Comparison of ENCODE assay signal across 8 cellular contexts in genomic region chr1:109370712-109371270, GRCh38. TPM values are rescaled to one million over a fixed set of nuclear protein-coding genes. Genes with fewer than 3 reads are reported as not detected.
DNase-seq lines count a peak whose midpoint lies in the region; ATAC-seq and TF ChIP-seq lines count a peak whose summit lies in the region.

No MANE protein-coding gene starts in this region.

- no peaks in the 10 kb centered on the region for H3K27me3 ChIP-seq in tibial artery

- CTCF ChIA-PET in activated CD4-positive, alpha-beta T cell treated with anti-CD3 and anti-CD28 coated beads for 36 hours (lab: Charles Lee) = interaction anchor here (0.8 to 1.2 kb wide), 3 partner anchors 12 to 74 kb away, joined by 3 read pairs; no protein-coding TSS in a partner anchor

- intact Hi-C loops in activated CD4-positive, alpha-beta T cell treated with anti-CD3 and anti-CD28 coated beads for 36 hours (cut with DNase I, micrococcal nuclease) = loop anchor here in 1 of 2 experiments (2.0 kb wide), 1 partner anchor 20 kb away; no protein-coding TSS in a partner anchor
- intact Hi-C loops in tibial artery (cut with DNase I; ENCODE audit: low total_unique reads) = no loop called here

- H3K4me1 Mint-ChIP-seq in activated CD4-positive, alpha-beta T cell treated with anti-CD3 and anti-CD28 coated beads for 36 hours = peaks cover 19% of the 10 kb centered on the region
- H3K4me1 Mint-ChIP-seq in activated naive CD8-positive, alpha-beta T cell treated with anti-CD3 and anti-CD28 coated beads, Interleukin-2, amount 50 U/mL, for 24 hours = peaks cover 25% of the 10 kb centered on the region

- H3K27ac ChIP-seq in tibial artery = peak overlapping the region; percentile 82 to 85

- H3K9me3 Mint-ChIP-seq in activated CD4-positive, alpha-beta T cell treated with anti-CD3 and anti-CD28 coated beads for 36 hours (ENCODE audit: low read depth) = no peaks in the 10 kb centered on the region
- H3K9me3 Mint-ChIP-seq in activated naive CD8-positive, alpha-beta T cell treated with anti-CD3 and anti-CD28 coated beads, Interleukin-2, amount 50 U/mL, for 24 hours = no peaks in the 10 kb centered on the region

- peak overlapping the region; percentile 24 to 31 for H3K4me3 ChIP-seq in tibial artery

- peaks cover 0 to 95% (median 52%) of the 10 kb centered on the region in 4 donors for H3K4me1 ChIP-seq in tibial artery

- no peaks in the 10 kb centered on the region for H3K36me3 Mint-ChIP-seq in activated CD4-positive, alpha-beta T cell treated with anti-CD3 and anti-CD28 coated beads for 36 hours (ENCODE audit: low read depth)
- no peaks in the 10 kb centered on the region for H3K36me3 Mint-ChIP-seq in activated naive CD8-positive, alpha-beta T cell treated with anti-CD3 and anti-CD28 coated beads, Interleukin-2, amount 50 U/mL, for 24 hours (ENCODE audit: low read depth)

- H3K27me3 Mint-ChIP-seq in activated CD4-positive, alpha-beta T cell treated with anti-CD3 and anti-CD28 coated beads for 36 hours = peaks cover 15% of the 10 kb centered on the region
- H3K27me3 Mint-ChIP-seq in activated naive CD8-positive, alpha-beta T cell treated with anti-CD3 and anti-CD28 coated beads, Interleukin-2, amount 50 U/mL, for 24 hours = peaks cover 10% of the 10 kb centered on the region

- no peak for ATAC-seq in activated CD4-positive, alpha-beta T cell treated with anti-CD3 and anti-CD28 coated beads for 36 hours
- no peak for ATAC-seq in activated naive CD8-positive, alpha-beta T cell treated with anti-CD3 and anti-CD28 coated beads, Interleukin-2, amount 50 U/mL, for 24 hours

- H3K4me3 Mint-ChIP-seq in activated CD4-positive, alpha-beta T cell treated with anti-CD3 and anti-CD28 coated beads for 36 hours = no peak overlapping the region
- no peak overlapping the region for H3K4me3 Mint-ChIP-seq in activated naive CD8-positive, alpha-beta T cell treated with anti-CD3 and anti-CD28 coated beads, Interleukin-2, amount 50 U/mL, for 24 hours

- TF ChIP-seq CTCF in tibial artery (IDR thresholded peaks at IDR 0.05) = no peak

- no peaks in the 10 kb centered on the region for H3K9me3 ChIP-seq in tibial artery

- POLR2A ChIA-PET in activated CD4-positive, alpha-beta T cell treated with anti-CD3 and anti-CD28 coated beads for 36 hours (lab: Charles Lee) = no interaction called here

- peak overlapping the region; percentile 1 for H3K27ac Mint-ChIP-seq in activated CD4-positive, alpha-beta T cell treated with anti-CD3 and anti-CD28 coated beads for 36 hours
- peak overlapping the region; percentile 8 for H3K27ac Mint-ChIP-seq in activated naive CD8-positive, alpha-beta T cell treated with anti-CD3 and anti-CD28 coated beads, Interleukin-2, amount 50 U/mL, for 24 hours

- peaks cover 17 to 27% (median 22%) of the 10 kb centered on the region in 3 donors for H3K36me3 ChIP-seq in tibial artery

- DNase-seq in activated CD4-positive, alpha-beta T cell treated with anti-CD3 and anti-CD28 coated beads for 36 hours = no peak
- no peak for DNase-seq in activated CD4-positive, alpha-beta T cell treated with anti-CD3 and anti-CD28 coated beads for 4 hours
- no peak for DNase-seq in activated naive CD8-positive, alpha-beta T cell treated with anti-CD3 and anti-CD28 coated beads, Interleukin-2, amount 50 U/mL, for 24 hours
- peak; percentile 97 for DNase-seq in kidney glomerular epithelial cell (lab: John Stamatoyannopoulos, UW)
- no peak for DNase-seq in tibial artery
- DNase-seq in NCI-H1417 treated with DMSO at 0.1 percent for 48 hours (lab: John Stamatoyannopoulos, UW) = no peak
- DNase-seq in NCI-H82 (lab: John Stamatoyannopoulos, UW) = no peak
- no peak for DNase-seq in activated T-cell treated with anti-CD3 and anti-CD28 coated beads, Interleukin-2, amount 50 U/mL, for 1 hour

RNA-seq across cellular contexts. Expression of gene SORT1, which starts 26.9 kb away (rescaled TPM):
- total RNA-seq in activated CD4-positive, alpha-beta T cell treated with anti-CD3 and anti-CD28 coated beads for 36 hours = under 1 TPM; 0.39 to 0.55 TPM

RNA-seq across cellular contexts. Expression of gene PSMA5, which starts 55.5 kb away (rescaled TPM):
- 100 to 1,000 TPM; 151 to 249 TPM for total RNA-seq in activated CD4-positive, alpha-beta T cell treated with anti-CD3 and anti-CD28 coated beads for 36 hours
